31 cellular contexts compared by ENCODE assay signal in the genomic region with DNA sequence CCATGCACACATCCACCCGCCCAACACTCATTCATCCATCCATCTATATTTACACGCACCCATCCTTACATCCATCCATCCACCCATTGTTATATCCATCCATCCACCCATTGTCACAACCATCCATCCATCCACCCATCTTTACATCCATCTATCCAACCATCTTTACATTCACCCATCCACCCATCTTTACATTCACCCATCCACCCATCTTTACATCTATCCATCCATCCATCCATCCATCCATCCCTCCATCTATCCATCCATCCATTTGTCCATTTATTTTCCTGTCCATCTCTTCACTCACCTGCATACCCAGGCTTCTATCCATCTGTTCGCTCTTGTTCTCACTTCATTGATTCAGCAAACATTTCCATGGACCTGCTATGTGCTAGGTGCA. TPM values are rescaled to one million over a fixed set of nuclear protein-coding genes. Genes with fewer than 3 reads are reported as not detected.
"Had no signal": no experiment of that assay in that cellular context is flagged by ENCODE, and none has a peak within 500 bp of the region (broad histone marks: within the 10 kb centered on the region; RNA-seq: fewer than 3 reads in every experiment).

No MANE protein-coding gene starts in this region.

- H3K4me2 ChIP-seq: neural progenitor cell, smooth muscle cell had no signal

- H3K4me3 ChIP-seq: neural progenitor cell, ovary, psoas muscle, skin epidermis, smooth muscle cell, spleen, suprapubic skin, testis, tibial artery, transverse colon, upper lobe of right lung, vagina had no signal

- H3K4me1 ChIP-seq: neural progenitor cell, parathyroid adenoma, psoas muscle, spleen, suprapubic skin, testis, tibial artery, transverse colon, upper lobe of right lung, vagina had no signal

- DNase-seq: naive thymus-derived CD4-positive, alpha-beta T cell; natural killer cell; occipital lobe; ovary; posterior cingulate gyrus; psoas muscle; right cardiac atrium; spleen; stimulated activated CD4-positive, alpha-beta T cell treated with anti-CD3 and anti-CD28 coated beads, Interleukin-12 subunit alpha, Interleukin-12 subunit beta, amount 100 ng/mL, for 4 hours; stimulated activated CD4-positive, alpha-beta T cell treated with anti-CD3 and anti-CD28 coated beads, Interleukin-1b, Interleukin-23, amount 100 ng/mL, for 48 hours; stimulated activated CD4-positive, alpha-beta T cell treated with anti-CD3 and anti-CD28 coated beads, Interleukin-4, amount 100 ng/mL, for 1 hour; stimulated activated CD4-positive, alpha-beta T cell treated with anti-CD3 and anti-CD28 coated beads, Interleukin-4, amount 100 ng/mL, for 4 hours; stimulated activated CD8-positive, alpha-beta memory T cell treated with anti-CD3 and anti-CD28 coated beads, Interleukin-4, amount 100 ng/mL, for 48 hours; stimulated activated naive CD4-positive, alpha-beta T cell; stimulated activated naive CD8-positive, alpha-beta T cell treated with anti-CD3 and anti-CD28 coated beads, Interleukin-15, amount 100 ng/mL, for 72 hours; stimulated activated naive CD8-positive, alpha-beta T cell treated with anti-CD3 and anti-CD28 coated beads, Interleukin-15, Interleukin-2, amounts not matched to agents 100 U/mL and 50 U/mL, for 24 hours; substantia nigra; testis; tibial artery; transverse colon; upper lobe of right lung had no signal

- ATAC-seq: naive thymus-derived CD4-positive, alpha-beta T cell; natural killer cell; psoas muscle; right cardiac atrium; sciatic nerve; stimulated activated memory B cell treated with anti-CD40 and anti-IgM and Interleukin-4, amounts not matched to agents 10 μg/mL and 1 μg/mL and 100 μg/mL, for 72 hours; stimulated activated naive CD8-positive, alpha-beta T cell treated with anti-CD3 and anti-CD28 coated beads, Interleukin-15, amount 100 ng/mL, for 72 hours; stimulated activated naive CD8-positive, alpha-beta T cell treated with anti-CD3 and anti-CD28 coated beads, Interleukin-15, Interleukin-2, amounts not matched to agents 100 U/mL and 50 U/mL, for 24 hours; upper lobe of right lung had no signal

- H3K9me3 ChIP-seq: ovary, psoas muscle, spleen, suprapubic skin, testis, tibial artery, transverse colon, upper lobe of right lung, vagina had no signal

- H2AFZ ChIP-seq: neural progenitor cell, parathyroid adenoma had no signal

- H3K36me3 ChIP-seq: neural progenitor cell, ovary, spleen, suprapubic skin, transverse colon, upper lobe of right lung, vagina had no signal

- H3K27me3 ChIP-seq: neural progenitor cell, ovary, spleen, suprapubic skin, testis, tibial artery, transverse colon, upper lobe of right lung, vagina had no signal

- H3K79me2 ChIP-seq: parathyroid adenoma had no signal

- H3K9ac ChIP-seq: neural progenitor cell, parathyroid adenoma had no signal

- H3K27ac ChIP-seq: neural progenitor cell, ovary, parathyroid adenoma, psoas muscle, skin epidermis, spleen, suprapubic skin, testis, tibial artery, transverse colon, upper lobe of right lung, vagina had no signal

RNA-seq across cellular contexts. Expression of gene SGSM1, which starts 49.8 kb away (rescaled TPM):
- total RNA-seq: osteoblast, renal cortical epithelial cell had no signal
- polyA plus RNA-seq: smooth muscle cell had no signal
